Comparison of ENCODE assay signal across 2 cellular contexts in genomic region chr1:235511470-235512240, GRCh38.
TF ChIP-seq lines count a peak whose summit lies in the region.

No MANE protein-coding gene starts in this region.

TF ChIP-seq in GM23338, 12 proteins besides CTCF, POLR2A, EP300 and RAD21 (continued from another document):
- TF ChIP-seq REST (IDR thresholded peaks at IDR 0.05; ENCODE audit: unreplicated experiment): no peak
- TF ChIP-seq, protein P1, sequence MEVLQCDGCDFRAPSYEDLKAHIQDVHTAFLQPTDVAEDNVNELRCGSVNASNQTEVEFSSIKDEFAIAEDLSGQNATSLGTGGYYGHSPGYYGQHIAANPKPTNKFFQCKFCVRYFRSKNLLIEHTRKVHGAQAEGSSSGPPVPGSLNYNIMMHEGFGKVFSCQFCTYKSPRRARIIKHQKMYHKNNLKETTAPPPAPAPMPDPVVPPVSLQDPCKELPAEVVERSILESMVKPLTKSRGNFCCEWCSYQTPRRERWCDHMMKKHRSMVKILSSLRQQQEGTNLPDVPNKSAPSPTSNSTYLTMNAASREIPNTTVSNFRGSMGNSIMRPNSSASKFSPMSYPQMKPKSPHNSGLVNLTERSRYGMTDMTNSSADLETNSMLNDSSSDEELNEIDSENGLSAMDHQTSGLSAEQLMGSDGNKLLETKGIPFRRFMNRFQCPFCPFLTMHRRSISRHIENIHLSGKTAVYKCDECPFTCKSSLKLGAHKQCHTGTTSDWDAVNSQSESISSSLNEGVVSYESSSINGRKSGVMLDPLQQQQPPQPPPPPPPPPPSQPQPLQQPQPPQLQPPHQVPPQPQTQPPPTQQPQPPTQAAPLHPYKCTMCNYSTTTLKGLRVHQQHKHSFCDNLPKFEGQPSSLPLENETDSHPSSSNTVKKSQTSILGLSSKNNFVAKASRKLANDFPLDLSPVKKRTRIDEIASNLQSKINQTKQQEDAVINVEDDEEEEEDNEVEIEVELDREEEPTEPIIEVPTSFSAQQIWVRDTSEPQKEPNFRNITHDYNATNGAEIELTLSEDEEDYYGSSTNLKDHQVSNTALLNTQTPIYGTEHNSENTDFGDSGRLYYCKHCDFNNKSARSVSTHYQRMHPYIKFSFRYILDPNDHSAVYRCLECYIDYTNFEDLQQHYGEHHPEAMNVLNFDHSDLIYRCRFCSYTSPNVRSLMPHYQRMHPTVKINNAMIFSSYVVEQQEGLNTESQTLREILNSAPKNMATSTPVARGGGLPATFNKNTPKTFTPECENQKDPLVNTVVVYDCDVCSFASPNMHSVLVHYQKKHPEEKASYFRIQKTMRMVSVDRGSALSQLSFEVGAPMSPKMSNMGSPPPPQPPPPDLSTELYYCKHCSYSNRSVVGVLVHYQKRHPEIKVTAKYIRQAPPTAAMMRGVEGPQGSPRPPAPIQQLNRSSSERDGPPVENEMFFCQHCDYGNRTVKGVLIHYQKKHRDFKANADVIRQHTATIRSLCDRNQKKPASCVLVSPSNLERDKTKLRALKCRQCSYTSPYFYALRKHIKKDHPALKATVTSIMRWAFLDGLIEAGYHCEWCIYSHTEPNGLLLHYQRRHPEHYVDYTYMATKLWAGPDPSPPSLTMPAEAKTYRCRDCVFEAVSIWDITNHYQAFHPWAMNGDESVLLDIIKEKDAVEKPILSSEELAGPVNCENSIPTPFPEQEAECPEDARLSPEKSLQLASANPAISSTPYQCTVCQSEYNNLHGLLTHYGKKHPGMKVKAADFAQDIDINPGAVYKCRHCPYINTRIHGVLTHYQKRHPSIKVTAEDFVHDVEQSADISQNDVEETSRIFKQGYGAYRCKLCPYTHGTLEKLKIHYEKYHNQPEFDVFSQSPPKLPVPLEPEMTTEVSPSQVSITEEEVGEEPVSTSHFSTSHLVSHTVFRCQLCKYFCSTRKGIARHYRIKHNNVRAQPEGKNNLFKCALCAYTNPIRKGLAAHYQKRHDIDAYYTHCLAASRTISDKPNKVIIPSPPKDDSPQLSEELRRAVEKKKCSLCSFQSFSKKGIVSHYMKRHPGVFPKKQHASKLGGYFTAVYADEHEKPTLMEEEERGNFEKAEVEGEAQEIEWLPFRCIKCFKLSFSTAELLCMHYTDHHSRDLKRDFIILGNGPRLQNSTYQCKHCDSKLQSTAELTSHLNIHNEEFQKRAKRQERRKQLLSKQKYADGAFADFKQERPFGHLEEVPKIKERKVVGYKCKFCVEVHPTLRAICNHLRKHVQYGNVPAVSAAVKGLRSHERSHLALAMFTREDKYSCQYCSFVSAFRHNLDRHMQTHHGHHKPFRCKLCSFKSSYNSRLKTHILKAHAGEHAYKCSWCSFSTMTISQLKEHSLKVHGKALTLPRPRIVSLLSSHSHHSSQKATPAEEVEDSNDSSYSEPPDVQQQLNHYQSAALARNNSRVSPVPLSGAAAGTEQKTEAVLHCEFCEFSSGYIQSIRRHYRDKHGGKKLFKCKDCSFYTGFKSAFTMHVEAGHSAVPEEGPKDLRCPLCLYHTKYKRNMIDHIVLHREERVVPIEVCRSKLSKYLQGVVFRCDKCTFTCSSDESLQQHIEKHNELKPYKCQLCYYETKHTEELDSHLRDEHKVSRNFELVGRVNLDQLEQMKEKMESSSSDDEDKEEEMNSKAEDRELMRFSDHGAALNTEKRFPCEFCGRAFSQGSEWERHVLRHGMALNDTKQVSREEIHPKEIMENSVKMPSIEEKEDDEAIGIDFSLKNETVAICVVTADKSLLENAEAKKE (CRISPR knock-in tag; IDR thresholded peaks at IDR 0.05): no peak
- no peak for TF ChIP-seq POLR2AphosphoS5 (IDR thresholded peaks at IDR 0.05; ENCODE audit: low read depth)
- TF ChIP-seq CREB1 (CRISPR knock-in tag; IDR thresholded peaks at IDR 0.05; ENCODE audit: low read depth): no peak

TF ChIP-seq in SK-N-SH treated with all-trans-retinoic acid at 6 μM for 48 hours, 23 proteins besides CTCF, POLR2A, EP300 and RAD21 (continued from another document):
- TF ChIP-seq PATZ1 (CRISPR knock-in tag; IDR thresholded peaks at IDR 0.05; ENCODE audit: borderline replicate concordance) (no peak), ISL1 (CRISPR knock-in tag; IDR thresholded peaks at IDR 0.05) (no peak), CSRNP3 (CRISPR knock-in tag; IDR thresholded peaks at IDR 0.05) (no peak)
